2 cellular contexts compared by ENCODE assay signal in genomic region chr13:29540799-29541198, GRCh38.
TF ChIP-seq lines count a peak whose summit lies in the region.

No MANE protein-coding gene starts in this region.

TF ChIP-seq in HepG2, 621 proteins besides CTCF, POLR2A, EP300 and RAD21:
- TF ChIP-seq RBM22 (optimal IDR thresholded peaks at IDR 0.05; ENCODE audit: low read length) (peak; percentile 53), KDM1A (CRISPR knock-in tag; IDR thresholded peaks at IDR 0.05) (no peak)

TF ChIP-seq in WTC11, 78 proteins besides CTCF, POLR2A, EP300 and RAD21:
- TF ChIP-seq TEAD4 (CRISPR knock-in tag; IDR thresholded peaks at IDR 0.05) = no peak
- TF ChIP-seq JAZF1 (CRISPR knock-in tag; IDR thresholded peaks at IDR 0.05) = no peak
- TF ChIP-seq ZBTB21 (CRISPR knock-in tag; IDR thresholded peaks at IDR 0.05; ENCODE audit: borderline replicate concordance) = no peak
- TF ChIP-seq AFF4 (CRISPR knock-in tag; IDR thresholded peaks at IDR 0.05; ENCODE audit: borderline replicate concordance) = no peak
- no peak for TF ChIP-seq USF2 (CRISPR knock-in tag; IDR thresholded peaks at IDR 0.05)
- no peak for TF ChIP-seq RELA (CRISPR knock-in tag; IDR thresholded peaks at IDR 0.05; ENCODE audit: borderline replicate concordance)
- no peak for TF ChIP-seq ZNF512 (CRISPR knock-in tag; IDR thresholded peaks at IDR 0.05; ENCODE audit: borderline replicate concordance)
- no peak for TF ChIP-seq TCF7 (CRISPR knock-in tag; IDR thresholded peaks at IDR 0.05; ENCODE audit: low read depth)
- no peak for TF ChIP-seq ATF1 (CRISPR knock-in tag; IDR thresholded peaks at IDR 0.05)
- TF ChIP-seq ZBTB43 (CRISPR knock-in tag; IDR thresholded peaks at IDR 0.05) = no peak
- TF ChIP-seq IRF2 (CRISPR knock-in tag; IDR thresholded peaks at IDR 0.05; ENCODE audit: borderline replicate concordance, low read depth) = no peak
- no peak for TF ChIP-seq NR1H2 (CRISPR knock-in tag; IDR thresholded peaks at IDR 0.05)
- no peak for TF ChIP-seq USF1 (CRISPR knock-in tag; IDR thresholded peaks at IDR 0.05)
- no peak for TF ChIP-seq ZNF281 (CRISPR knock-in tag; IDR thresholded peaks at IDR 0.05)
- TF ChIP-seq JUN (CRISPR knock-in tag; IDR thresholded peaks at IDR 0.05) = no peak
- no peak for TF ChIP-seq ZNF121 (CRISPR knock-in tag; IDR thresholded peaks at IDR 0.05)
- TF ChIP-seq SMAD3 (CRISPR knock-in tag; IDR thresholded peaks at IDR 0.05; ENCODE audit: borderline replicate concordance) = no peak
- no peak for TF ChIP-seq ELF4 (CRISPR knock-in tag; IDR thresholded peaks at IDR 0.05; ENCODE audit: low read depth)
TF ChIP-seq in WTC11: peak in this region for 0.
